Comparison of ENCODE assay signal across 1 cellular context in genomic region chr7:105353752-105354328, GRCh38.
TF ChIP-seq lines count a peak whose summit lies in the region.

No MANE protein-coding gene starts in this region.

TF ChIP-seq in WTC11, 78 proteins besides CTCF, POLR2A, EP300 and RAD21 (continued from another document):
- TF ChIP-seq ARID4B (CRISPR knock-in tag; IDR thresholded peaks at IDR 0.05; ENCODE audit: borderline replicate concordance), result no peak
- TF ChIP-seq, protein P1, sequence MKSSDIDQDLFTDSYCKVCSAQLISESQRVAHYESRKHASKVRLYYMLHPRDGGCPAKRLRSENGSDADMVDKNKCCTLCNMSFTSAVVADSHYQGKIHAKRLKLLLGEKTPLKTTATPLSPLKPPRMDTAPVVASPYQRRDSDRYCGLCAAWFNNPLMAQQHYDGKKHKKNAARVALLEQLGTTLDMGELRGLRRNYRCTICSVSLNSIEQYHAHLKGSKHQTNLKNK (CRISPR knock-in tag; IDR thresholded peaks at IDR 0.05), result no peak
- no peak for TF ChIP-seq FOXK1 (CRISPR knock-in tag; IDR thresholded peaks at IDR 0.05)
- TF ChIP-seq PRRX2 (CRISPR knock-in tag; IDR thresholded peaks at IDR 0.05), result no peak
TF ChIP-seq in WTC11: peak in this region for 0.
